In the genomic region with DNA sequence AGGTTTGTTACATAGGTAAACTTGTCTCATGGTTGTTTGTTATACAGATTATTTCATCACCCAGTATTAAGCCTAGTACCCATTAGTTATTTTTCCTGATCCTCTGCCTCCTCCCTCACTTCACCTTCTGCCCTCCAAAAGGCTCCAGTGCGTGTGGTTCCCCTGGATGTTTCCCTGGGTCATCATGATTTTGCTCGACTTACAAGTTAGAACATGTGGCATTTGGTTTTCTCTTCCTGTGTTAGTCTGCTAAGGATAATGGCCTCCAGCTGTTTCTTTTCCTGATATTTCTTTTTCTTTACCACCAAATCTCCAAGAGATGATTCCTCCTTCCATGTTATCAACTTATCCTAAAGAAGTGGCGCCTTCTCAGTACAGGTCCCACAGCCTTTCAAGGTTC, we compare ENCODE assay signal across 25 cellular contexts.
DNase-seq lines count a peak whose midpoint lies in the region; ATAC-seq and TF ChIP-seq lines count a peak whose summit lies in the region.
"Had no signal": no experiment of that assay in that cellular context is flagged by ENCODE, and none has a peak within 500 bp of the region (broad histone marks: within the 10 kb centered on the region; RNA-seq: fewer than 3 reads in every experiment).

No MANE protein-coding gene starts in this region.

- POLR2A ChIA-PET in MCF 10A (lab: Yijun Ruan, JAX), result interaction anchor here (0.6 to 0.7 kb wide), 3 partner anchors 1213 to 1704 kb away, joined by 3 to 4 read pairs (median 3); no protein-coding TSS in a partner anchor

- BruUV-seq in MCF 10A (replicated peaks; lab: Mats Ljungman, UMichigan), result no TSS peak

- H3K4me3 ChIP-seq in breast epithelium, result no peak overlapping the region
- H3K4me3 ChIP-seq in SK-N-MC, result peak overlapping the region; percentile 61
- H3K4me3 ChIP-seq in fibroblast of the aortic adventitia (ENCODE audit: low read depth, low read length), result no peak overlapping the region
- peak overlapping the region; percentile 57 for H3K4me3 ChIP-seq in thoracic aorta
- H3K4me3 ChIP-seq in sigmoid colon, result no peak overlapping the region
- H3K4me3 ChIP-seq: lung, Peyer's patch, skin epidermis, upper lobe of left lung had no signal

- peaks cover 7% of the 10 kb centered on the region for H3K9me3 Mint-ChIP-seq in MCF 10A (ENCODE audit: unreplicated experiment)

- DNase-seq in MCF 10A (ENCODE audit: unreplicated experiment), result no peak
- DNase-seq in breast epithelium (ENCODE audit: low spot score in 2 of 2), result no peak
- peak; percentile 61 for DNase-seq in SK-N-MC (ENCODE audit: low read depth, low spot score)
- DNase-seq in fibroblast of the aortic adventitia (ENCODE audit: low read depth), result peak; percentile 2
- no peak for DNase-seq in thoracic aorta (ENCODE audit: low spot score)
- no peak for DNase-seq in sigmoid colon
- DNase-seq in stimulated activated CD4-positive, alpha-beta T cell treated with anti-CD3 and anti-CD28 coated beads, Interleukin-15, amount 100 ng/mL, for 24 hours, result no peak
- DNase-seq: activated CD4-positive, CD25-positive, alpha-beta regulatory T cell treated with anti-CD3 and anti-CD28 coated beads, Interleukin-2, amount 50 U/mL, for 72 hours; activated gamma-delta T cell; activated T-cell treated with anti-CD3 and anti-CD28 coated beads, Interleukin-2, amount 50 U/mL, for 1 hour; effector CD4-positive, alpha-beta T cell; erythroblast; HCEC 1CT; kidney; NCI-H1436 treated with DMSO at 0.1 percent for 48 hours; NCI-H510A; NK-92 treated with Interleukin-12 subunit alpha and Interleukin-12 subunit beta, amount 100 ng/mL, for 24 hours; Peyer's patch; stimulated activated CD4-positive, alpha-beta T cell treated with anti-CD3 and anti-CD28 coated beads, Interleukin-2, amount 100 ng/mL, for 24 hours; T-helper 1 cell; upper lobe of left lung had no signal

- CTCF ChIA-PET in MCF 10A (lab: Yijun Ruan, JAX), result interaction anchor here (0.6 kb wide), 1 partner anchor 839 kb away, joined by 3 read pairs; no protein-coding TSS in a partner anchor

- TF ChIP-seq EP300 in sigmoid colon (IDR thresholded peaks at IDR 0.05), result no peak

- H3K4me3 Mint-ChIP-seq in MCF 10A (ENCODE audit: unreplicated experiment), result no peak overlapping the region
- H3K4me3 Mint-ChIP-seq: B cell had no signal

- peak overlapping the region; percentile 11 for H3K27ac Mint-ChIP-seq in MCF 10A (ENCODE audit: low read depth, unreplicated experiment)
- H3K27ac Mint-ChIP-seq: B cell had no signal

- H3K4me1 Mint-ChIP-seq in MCF 10A (ENCODE audit: insufficient read depth, unreplicated experiment), result peaks cover 8% of the 10 kb centered on the region
- H3K4me1 Mint-ChIP-seq: B cell had no signal

- H3K4me1 ChIP-seq in breast epithelium, result no peaks in the 10 kb centered on the region
- H3K4me1 ChIP-seq in thoracic aorta (ENCODE audit: control insufficient read depth in 1 of 2, low read depth in 2 of 2), result peaks cover 8 to 12% of the 10 kb centered on the region in 2 donors
- H3K4me1 ChIP-seq in sigmoid colon, result no peaks in the 10 kb centered on the region
- H3K4me1 ChIP-seq: Peyer's patch, upper lobe of left lung had no signal

- no peak for TF ChIP-seq POLR2A in breast epithelium (IDR thresholded peaks at IDR 0.05)
- TF ChIP-seq POLR2A in sigmoid colon (IDR thresholded peaks at IDR 0.05), result no peak

- H3K36me3 ChIP-seq in breast epithelium (no peaks in the 10 kb centered on the region), SK-N-MC (ENCODE audit: insufficient read depth, low read length) (no peaks in the 10 kb centered on the region), thoracic aorta (no peaks in the 10 kb centered on the region), sigmoid colon (no peaks in the 10 kb centered on the region)
- H3K36me3 ChIP-seq: Peyer's patch, upper lobe of left lung had no signal

- no peaks in the 10 kb centered on the region for H3K27me3 Mint-ChIP-seq in MCF 10A (ENCODE audit: insufficient read depth, unreplicated experiment)
- H3K27me3 Mint-ChIP-seq: B cell had no signal

- 77 to 82% methylated on average over 3 of the region's 3 CpGs for WGBS in sigmoid colon, 2 donors

- intact Hi-C loops in MCF 10A (cut with micrococcal nuclease) (no loop called here), breast epithelium (cut with DNase I; ENCODE audit: low total_unique reads) (no loop called here), sigmoid colon (cut with DNase I) (no loop called here)

- H3K36me3 Mint-ChIP-seq in MCF 10A (ENCODE audit: insufficient read depth, unreplicated experiment), result no peaks in the 10 kb centered on the region

- no peak for TF ChIP-seq CTCF in MCF 10A (IDR thresholded peaks at IDR 0.05; ENCODE audit: unreplicated experiment)
- TF ChIP-seq CTCF in breast epithelium (IDR thresholded peaks at IDR 0.05), result no peak
- TF ChIP-seq CTCF in fibroblast of the aortic adventitia (IDR thresholded peaks at IDR 0.05; ENCODE audit: insufficient read depth, low read length), result no peak
- TF ChIP-seq CTCF in thoracic aorta (IDR thresholded peaks at IDR 0.05), result no peak
- no peak for TF ChIP-seq CTCF in sigmoid colon (IDR thresholded peaks at IDR 0.05)

- peak overlapping the region; percentile 13 for H3K9ac ChIP-seq in SK-N-MC (ENCODE audit: insufficient read length)

- H3K27me3 ChIP-seq in breast epithelium (no peaks in the 10 kb centered on the region), thoracic aorta (replicated peaks; ENCODE audit: insufficient read depth) (no peaks in the 10 kb centered on the region), sigmoid colon (no peaks in the 10 kb centered on the region)
- H3K27me3 ChIP-seq: Peyer's patch, upper lobe of left lung had no signal

- H3K27ac ChIP-seq in breast epithelium (no peak overlapping the region), SK-N-MC (peak overlapping the region; percentile 46), thoracic aorta (no peak overlapping the region), sigmoid colon (no peak overlapping the region)
- H3K27ac ChIP-seq: Peyer's patch, skin epidermis, upper lobe of left lung had no signal

- ATAC-seq in thoracic aorta (ENCODE audit: insufficient number of reproducible peaks, low FRiP score, low read depth) (no peak), HG02884 (IDR thresholded peaks at IDR 0.05; ENCODE audit: unreplicated experiment) (no peak)

- H3K9me3 ChIP-seq in breast epithelium, result no peaks in the 10 kb centered on the region
- H3K9me3 ChIP-seq in SK-N-MC (ENCODE audit: low read depth, low read length), result no peaks in the 10 kb centered on the region
- H3K9me3 ChIP-seq in thoracic aorta, result no peaks in the 10 kb centered on the region
- H3K9me3 ChIP-seq in sigmoid colon, result no peaks in the 10 kb centered on the region
- H3K9me3 ChIP-seq: Peyer's patch, upper lobe of left lung had no signal

Comparison
In these comparisons a context has a peak if more than half of its experiments do, and no peak if none do; other contexts are left out.
1. DNase-seq: peak in SK-N-MC (single experiment) and fibroblast of the aortic adventitia (single experiment); none in MCF 10A (single experiment), breast epithelium (0 of 2), thoracic aorta (single experiment), sigmoid colon (single experiment) and stimulated activated CD4-positive, alpha-beta T cell treated with anti-CD3 and anti-CD28 coated beads, Interleukin-15, amount 100 ng/mL, for 24 hours (single experiment).
2. H3K4me3 ChIP-seq: peak in SK-N-MC (single experiment) and thoracic aorta (single experiment); none in breast epithelium (0 of 3), fibroblast of the aortic adventitia (single experiment) and sigmoid colon (0 of 4).